In genomic region chr17:27879987-27880608, GRCh38 we compare ENCODE assay signal across 8 cellular contexts. TPM values are rescaled to one million over a fixed set of nuclear protein-coding genes. Genes with fewer than 3 reads are reported as not detected.
DNase-seq lines count a peak whose midpoint lies in the region; ATAC-seq, FAIRE-seq and TF ChIP-seq lines count a peak whose summit lies in the region.

No MANE protein-coding gene starts in this region.

- POLR2A ChIA-PET in HCT116 (lab: Charles Lee), result interaction anchor here (1.0 to 1.3 kb wide), 3 partner anchors 9 to 120 kb away, joined by 4 to 5 read pairs (median 4); no protein-coding TSS in a partner anchor

- H3K4me3 ChIP-seq in HCT116 (replicated peaks in 1 of 2; ENCODE audit: low read depth in 1 of 2, low read length in 2 of 2), result no peak overlapping the region

- peaks cover 14% of the 10 kb centered on the region for H3K4me1 Mint-ChIP-seq in central memory CD8-positive, alpha-beta T cell

- no peaks in the 10 kb centered on the region for H3K9me3 Mint-ChIP-seq in central memory CD8-positive, alpha-beta T cell

- peak; percentile 60 for FAIRE-seq in D721Med (lab: Jason Lieb, UNC)

- no peak overlapping the region for H3K4me3 Mint-ChIP-seq in central memory CD8-positive, alpha-beta T cell

- peaks cover 2% of the 10 kb centered on the region for H3K36me3 Mint-ChIP-seq in central memory CD8-positive, alpha-beta T cell (ENCODE audit: insufficient read depth)

- H3K9me2 ChIP-seq in HCT116 (ENCODE audit: insufficient read depth), result no peaks in the 10 kb centered on the region

- H4K20me1 ChIP-seq in HCT116 (ENCODE audit: insufficient read depth), result no peaks in the 10 kb centered on the region

- BruUV-seq in HCT116 (replicated peaks; lab: Mats Ljungman, UMichigan), result no TSS peak

- H3K36me3 ChIP-seq in HCT116 (ENCODE audit: control insufficient read depth in 1 of 2, insufficient read depth in 2 of 2, low read length in 2 of 2), result no peaks in the 10 kb centered on the region

- H3K9ac ChIP-seq in HCT116 (ENCODE audit: low read length), result no peak overlapping the region

- H3K4me1 ChIP-seq in HCT116 (ENCODE audit: control insufficient read depth in 1 of 2, insufficient read depth in 2 of 2, low read length in 2 of 2), result no peaks in the 10 kb centered on the region

- no peaks in the 10 kb centered on the region for H3K9me3 ChIP-seq in HCT116 (ENCODE audit: control insufficient read depth in 1 of 2, insufficient read depth in 1 of 2, low read depth in 1 of 2, low read length in 2 of 2)

- TF ChIP-seq CTCF in D721Med (IDR thresholded peaks at IDR 0.05; ENCODE audit: insufficient read depth, missing control alignments), result peak; percentile 100
- peak; percentile 83 to 92 (median 85) for TF ChIP-seq CTCF in HCT116 (IDR thresholded peaks at IDR 0.05 in 2 of 3, conservative IDR thresholded peaks at IDR 0.05 in 1 of 3; ENCODE audit: borderline replicate concordance in 1 of 3, insufficient read depth in 1 of 3, low read depth in 2 of 3, low read length in 2 of 3)

- H3K27ac ChIP-seq in HCT116 (ENCODE audit: low read depth, low read length), result no peak overlapping the region

- no peak overlapping the region for H2AFZ ChIP-seq in HCT116 (ENCODE audit: low read depth, low read length, poor library complexity, severe bottlenecking)

- intact Hi-C loops in HCT116 (cut with micrococcal nuclease), result loop anchor here (1.0 to 5.0 kb wide), 4 partner anchors 75 to 273 kb away; no protein-coding TSS in a partner anchor

- no peak overlapping the region for H3K4me2 ChIP-seq in HCT116 (ENCODE audit: low read length)

- no peaks in the 10 kb centered on the region for H3K27me3 Mint-ChIP-seq in central memory CD8-positive, alpha-beta T cell

- TF ChIP-seq POLR2A in HCT116 (IDR thresholded peaks at IDR 0.05; ENCODE audit: borderline replicate concordance, extremely low read depth, insufficient read depth, insufficient read length), result no peak

- no peaks in the 10 kb centered on the region for H3K27me3 ChIP-seq in HCT116 (ENCODE audit: insufficient read depth, low read length)

- RAD21 ChIA-PET in HCT116 (lab: Charles Lee; ENCODE audit: low non-redundant PET in 1 of 2, low total read pairs in 2 of 2, uncharacterized antibody in 2 of 2, unreplicated experiment in 2 of 2), result interaction anchor here (1.0 to 3.3 kb wide), 6 partner anchors 75 to 225 kb away, joined by 3 to 25 read pairs (median 14); no protein-coding TSS in a partner anchor

- CTCF ChIA-PET in HCT116 (lab: Charles Lee), result interaction anchor here (0.8 to 6.5 kb wide), 18 partner anchors 9 to 372 kb away, joined by 3 to 108 read pairs (median 5); partner anchors contain the start of gene LYRM9

- TF ChIP-seq RAD21 in HCT116 (IDR thresholded peaks at IDR 0.05; ENCODE audit: low read depth), result peak; percentile 88

- no peaks in the 10 kb centered on the region for H3K79me2 ChIP-seq in HCT116 (ENCODE audit: insufficient read depth, low read length)

- H3K27ac Mint-ChIP-seq in central memory CD8-positive, alpha-beta T cell (ENCODE audit: low read depth), result no peak overlapping the region

- ATAC-seq in HCT116, result peak; percentile 99
- ATAC-seq in central memory CD8-positive, alpha-beta T cell (replicated peaks; ENCODE audit: extremely low read depth, poor library complexity, severe bottlenecking), result peak; percentile 58
- ATAC-seq in GM21390 (IDR thresholded peaks at IDR 0.05; ENCODE audit: unreplicated experiment), result no peak

- DNase-seq in D721Med (ENCODE audit: insufficient read length, low spot score) (peak; percentile 77), HCT116 (ENCODE audit: low read depth, low spot score) (no peak), NCI-H2227 treated with DMSO at 0.1 percent for 48 hours (lab: John Stamatoyannopoulos, UW) (peak; percentile 23), kidney tubule cell (ENCODE audit: low spot score) (peak; percentile 70)
- peak; percentile 46 for DNase-seq in activated CD4-positive, alpha-beta T cell treated with anti-CD3 and anti-CD28 coated beads for 1 hour
- peak; percentile 24 to 47 for DNase-seq in central memory CD8-positive, alpha-beta T cell (ENCODE audit: low spot score in 2 of 2)
- DNase-seq in stimulated activated CD4-positive, alpha-beta T cell treated with anti-CD3 and anti-CD28 coated beads, Interleukin-4, amount 100 ng/mL, for 48 hours (ENCODE audit: low read depth in 2 of 2), result peak; percentile 52 to 64

TF ChIP-seq in HCT116, 20 proteins besides CTCF, POLR2A, EP300 and RAD21:
- TF ChIP-seq ELF1 (IDR thresholded peaks at IDR 0.05; ENCODE audit: borderline replicate concordance, low read depth) (no peak), SRF (IDR thresholded peaks at IDR 0.05; ENCODE audit: low read depth) (no peak), MAX (IDR thresholded peaks at IDR 0.05) (no peak), REST (IDR thresholded peaks at IDR 0.05; ENCODE audit: low read depth) (no peak), CEBPB (IDR thresholded peaks at IDR 0.05; ENCODE audit: low read depth) (no peak), CBX3 (IDR thresholded peaks at IDR 0.05; ENCODE audit: low read depth) (no peak), TCF7L2 (IDR thresholded peaks at IDR 0.05; ENCODE audit: borderline replicate concordance, extremely low read depth, insufficient read depth, insufficient read length) (no peak), EGR1 (IDR thresholded peaks at IDR 0.05; ENCODE audit: low read depth) (no peak), JUND (IDR thresholded peaks at IDR 0.05) (no peak), SP1 (IDR thresholded peaks at IDR 0.05; ENCODE audit: low read depth) (no peak), ATF3 (IDR thresholded peaks at IDR 0.05) (no peak), FOSL1 (IDR thresholded peaks at IDR 0.05; ENCODE audit: low read depth) (no peak), ZNF274 (IDR thresholded peaks at IDR 0.05; ENCODE audit: low read depth, low read length) (no peak), YY1 (IDR thresholded peaks at IDR 0.05; ENCODE audit: extremely low read depth, insufficient replicate concordance, low read depth, low read length) (no peak), SIN3A (IDR thresholded peaks at IDR 0.05; ENCODE audit: low read depth) (no peak)

RNA-seq across cellular contexts. Expression of gene LYRM9, which starts 13.1 kb away (rescaled TPM):
- 4.8 TPM for total RNA-seq in HCT116 (2021; ENCODE audit: unreplicated experiment)
- polyA plus RNA-seq in HCT116 (2012), result 4.8 and 5.8 TPM in 2 replicates
